Comparison of ENCODE assay signal across 10 cellular contexts in the genomic region with DNA sequence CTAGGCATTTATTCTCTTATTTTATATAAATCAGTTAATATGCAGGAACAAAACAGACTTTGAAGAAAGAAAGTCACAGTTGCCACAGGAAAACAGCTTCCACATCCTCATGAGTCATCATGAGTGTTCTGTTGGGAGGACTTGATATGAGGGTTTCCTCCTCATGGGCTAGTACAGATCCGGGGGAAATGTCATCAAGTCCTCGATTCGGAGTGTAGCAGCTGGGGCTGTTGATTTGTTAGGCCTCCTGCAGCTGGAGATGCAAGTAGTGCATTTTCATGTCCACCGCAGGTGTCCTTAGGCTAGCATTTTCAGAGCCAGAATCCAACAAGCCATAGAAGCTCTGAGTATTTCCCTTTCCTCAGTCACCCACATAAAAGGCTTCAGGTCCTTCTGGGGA. TPM values are rescaled to one million over a fixed set of nuclear protein-coding genes. Genes with fewer than 3 reads are reported as not detected.
DNase-seq lines count a peak whose midpoint lies in the region; ATAC-seq and TF ChIP-seq lines count a peak whose summit lies in the region.
"Had no signal": no experiment of that assay in that cellular context is flagged by ENCODE, and none has a peak within 500 bp of the region (broad histone marks: within the 10 kb centered on the region; RNA-seq: fewer than 3 reads in every experiment).

No MANE protein-coding gene starts in this region.

- POLR2A ChIA-PET in SK-N-SH (lab: Yijun Ruan, JAX): no interaction called here

- peak overlapping the region in 1 of 2 experiments; percentile 52; a peak in 2 of 4 replicates for H3K27ac ChIP-seq in SK-N-SH (ENCODE audit: low read depth in 2 of 2, low read length in 1 of 2)
- H3K27ac ChIP-seq in aorta (ENCODE audit: low read depth in 1 of 2, low read length in 2 of 2): no peak overlapping the region
- H3K27ac ChIP-seq: left ventricle myocardium inferior had no signal

- H3F3A ChIP-seq in SK-N-SH (replicated peaks; ENCODE audit: insufficient read depth): peaks cover 6% of the 10 kb centered on the region

- ATAC-seq in HG02571 (IDR thresholded peaks at IDR 0.05; ENCODE audit: unreplicated experiment) (no peak), aorta (ENCODE audit: low FRiP score) (no peak), HG02642 (IDR thresholded peaks at IDR 0.05; ENCODE audit: poor library complexity, unreplicated experiment) (no peak)

- intact Hi-C loops in aorta (cut with DNase I): no loop called here

- H3K4me2 ChIP-seq in SK-N-SH: peak overlapping the region; percentile 12; the same call in 1 of the 2 replicates

- DNase-seq in stimulated activated CD4-positive, alpha-beta T cell treated with anti-CD3 and anti-CD28 coated beads, Interleukin-15, amount 100 ng/mL, for 24 hours: peak; percentile 15
- no peak for DNase-seq in stimulated activated CD4-positive, alpha-beta T cell treated with anti-CD3 and anti-CD28 coated beads, Interleukin-12 subunit alpha, Interleukin-12 subunit beta, amount 100 ng/mL, for 4 hours
- DNase-seq in SK-N-SH (no peak), fibroblast of mammary gland (ENCODE audit: low read depth) (peak; percentile 90), aorta (no peak), cerebellar nuclear complex (lab: John Stamatoyannopoulos, UW) (no peak)
- DNase-seq: left ventricle myocardium inferior had no signal

- no peak for TF ChIP-seq EP300 in SK-N-SH (IDR thresholded peaks at IDR 0.05; ENCODE audit: borderline replicate concordance in 1 of 2, low read depth in 1 of 2, low read length in 1 of 2)

- no peak for TF ChIP-seq CTCF in SK-N-SH (IDR thresholded peaks at IDR 0.05)
- TF ChIP-seq CTCF in fibroblast of mammary gland (conservative IDR thresholded peaks at IDR 0.05; ENCODE audit: control insufficient read depth, insufficient read depth, low read depth, low read length): no peak

- no peak overlapping the region for H3K4me3 ChIP-seq in SK-N-SH (ENCODE audit: low read depth in 2 of 2, low read length in 1 of 2)
- H3K4me3 ChIP-seq in fibroblast of mammary gland (ENCODE audit: control insufficient read depth, low read depth, low read length): no peak overlapping the region
- H3K4me3 ChIP-seq in aorta (ENCODE audit: low read length in 2 of 2): no peak overlapping the region
- H3K4me3 ChIP-seq: left ventricle myocardium inferior had no signal

- WGBS in SK-N-SH (ENCODE audit: low lambda C conversion rate): 35% methylated on average over 4 of the region's 4 CpGs
- 67 to 68% methylated on average over 4 of the region's 4 CpGs for WGBS in aorta, 2 donors

- TF ChIP-seq RAD21 in SK-N-SH (IDR thresholded peaks at IDR 0.05; ENCODE audit: low read length): no peak

- no peaks in the 10 kb centered on the region for H4K20me1 ChIP-seq in SK-N-SH (ENCODE audit: insufficient read depth)

- H3K9me3 ChIP-seq in SK-N-SH (no peaks in the 10 kb centered on the region), aorta (ENCODE audit: control insufficient read depth, low read length) (no peaks in the 10 kb centered on the region)
- H3K9me3 ChIP-seq: left ventricle myocardium inferior had no signal

- H3K79me2 ChIP-seq in SK-N-SH (ENCODE audit: insufficient read depth): no peaks in the 10 kb centered on the region

- no peak overlapping the region for H3K9ac ChIP-seq in SK-N-SH

- H3K27me3 ChIP-seq in SK-N-SH (ENCODE audit: insufficient read depth): no peaks in the 10 kb centered on the region
- H3K27me3 ChIP-seq in aorta (ENCODE audit: control insufficient read depth in 1 of 2, insufficient read depth in 2 of 2, low read length in 1 of 2): no peaks in the 10 kb centered on the region

- H3K9me2 ChIP-seq in SK-N-SH: no peaks in the 10 kb centered on the region

- H3K36me3 ChIP-seq in SK-N-SH (replicated peaks in 1 of 2; ENCODE audit: control insufficient read depth in 1 of 2, insufficient read depth in 2 of 2, low read length in 1 of 2): no peaks in the 10 kb centered on the region
- H3K36me3 ChIP-seq in aorta (ENCODE audit: control insufficient read depth in 1 of 2, insufficient read depth in 2 of 2, low read length in 1 of 2): no peaks in the 10 kb centered on the region
- H3K36me3 ChIP-seq: left ventricle myocardium inferior had no signal

- peak overlapping the region; percentile 89 for H2AFZ ChIP-seq in SK-N-SH (ENCODE audit: low read depth)

- CTCF ChIA-PET in SK-N-SH (lab: Yijun Ruan, JAX): interaction anchor here (2.1 kb wide), 1 partner anchor 11 kb away, joined by 8 read pairs; no protein-coding TSS in a partner anchor

- H3K4me1 ChIP-seq in SK-N-SH (ENCODE audit: control insufficient read depth in 1 of 2, insufficient read depth in 2 of 2, low read depth in 1 of 2, low read length in 1 of 2): peaks cover 0 to 11% of the 10 kb centered on the region in 2 experiments; a peak in 1 of 4 replicates
- no peaks in the 10 kb centered on the region for H3K4me1 ChIP-seq in aorta (ENCODE audit: control insufficient read depth in 1 of 2, insufficient read depth in 2 of 2, low read length in 2 of 2)
- H3K4me1 ChIP-seq: left ventricle myocardium inferior had no signal

TF ChIP-seq in SK-N-SH, 30 proteins besides CTCF, POLR2A, EP300 and RAD21:
- TF ChIP-seq FOSL2 (IDR thresholded peaks at IDR 0.05; ENCODE audit: borderline replicate concordance, low read depth): peak; percentile 84
- no peak for TF ChIP-seq GATA2 (CRISPR knock-in tag; IDR thresholded peaks at IDR 0.05)
- TF ChIP-seq JUND (IDR thresholded peaks at IDR 0.05): peak; percentile 69
- no peak for TF ChIP-seq RFX5 (IDR thresholded peaks at IDR 0.05; ENCODE audit: low read length)
- TF ChIP-seq GABPA (IDR thresholded peaks at IDR 0.05; ENCODE audit: low read depth): peak; percentile 66
- TF ChIP-seq FOXM1 (IDR thresholded peaks at IDR 0.05; ENCODE audit: low read depth): no peak
- TF ChIP-seq YY1 (IDR thresholded peaks at IDR 0.05; ENCODE audit: low read depth): no peak
- no peak for TF ChIP-seq CHD2 (IDR thresholded peaks at IDR 0.05; ENCODE audit: low read length, partially characterized antibody)
- TF ChIP-seq, protein P1, sequence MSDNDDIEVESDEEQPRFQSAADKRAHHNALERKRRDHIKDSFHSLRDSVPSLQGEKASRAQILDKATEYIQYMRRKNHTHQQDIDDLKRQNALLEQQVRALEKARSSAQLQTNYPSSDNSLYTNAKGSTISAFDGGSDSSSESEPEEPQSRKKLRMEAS (IDR thresholded peaks at IDR 0.05; ENCODE audit: low read depth): peak; percentile 73
- TF ChIP-seq RCOR1 (IDR thresholded peaks at IDR 0.05; ENCODE audit: low read length): no peak
- no peak for TF ChIP-seq ELF1 (IDR thresholded peaks at IDR 0.05)
TF ChIP-seq in SK-N-SH: peak in this region for 4.

RNA-seq across cellular contexts. Expression of a gene that starts 36.7 kb away (rescaled TPM):
- not detected in 2 replicates for polyA plus RNA-seq in SK-N-SH (2012; rRNA removed)
- polyA plus RNA-seq in SK-N-SH (2012; cell fraction: cytosol; rRNA removed): not detected in 2 replicates
- polyA plus RNA-seq in SK-N-SH (2012; cell fraction: nucleus; rRNA removed): not detected in 2 replicates
- not detected for total RNA-seq in aorta
- not detected for polyA plus RNA-seq in aorta
- total RNA-seq: left ventricle myocardium inferior, SK-MEL-5 had no signal

RNA-seq across cellular contexts. Expression of a gene that starts 48.4 kb away (rescaled TPM):
- polyA plus RNA-seq in SK-N-SH (2012; rRNA removed) (not detected in 2 replicates), aorta (10 to 100 TPM in 1 of 2 donors, not detected in 1; 20.7 TPM)
- polyA plus RNA-seq in SK-N-SH (2012; cell fraction: cytosol; rRNA removed): 0.03 TPM in 1 of 2 replicates, not detected in the other
- polyA plus RNA-seq in SK-N-SH (2012; cell fraction: nucleus; rRNA removed): not detected in 2 replicates
- total RNA-seq in aorta: not detected
- total RNA-seq: left ventricle myocardium inferior, SK-MEL-5 had no signal

Comparison
In these comparisons a context has a peak if more than half of its experiments do, and no peak if none do; other contexts are left out.
1. DNase-seq: peak in stimulated activated CD4-positive, alpha-beta T cell treated with anti-CD3 and anti-CD28 coated beads, Interleukin-15, amount 100 ng/mL, for 24 hours (single experiment) and fibroblast of mammary gland (single experiment); none in stimulated activated CD4-positive, alpha-beta T cell treated with anti-CD3 and anti-CD28 coated beads, Interleukin-12 subunit alpha, Interleukin-12 subunit beta, amount 100 ng/mL, for 4 hours (single experiment), SK-N-SH (single experiment), aorta (0 of 2) and cerebellar nuclear complex (0 of 2).